In the genomic region with DNA sequence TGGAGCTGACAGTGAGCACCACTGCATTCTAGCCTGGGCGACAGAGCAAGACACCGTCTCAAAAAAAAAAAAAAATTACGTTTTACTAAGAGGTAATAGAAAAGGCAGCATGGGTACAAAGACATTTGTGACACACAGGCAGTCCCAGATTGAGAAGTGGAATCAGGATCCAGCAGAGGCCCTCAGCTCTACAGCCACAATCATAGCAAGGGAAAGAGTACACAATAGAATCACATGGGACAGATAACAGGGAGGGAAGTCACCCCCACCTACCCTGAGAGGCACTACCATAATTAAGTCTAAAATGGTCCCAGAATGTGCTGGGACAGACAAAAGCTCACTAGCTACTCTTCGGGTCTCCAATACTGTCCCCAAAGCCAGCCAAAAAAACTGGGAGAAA, we compare ENCODE assay signal across 9 cellular contexts.
"Had no signal": no experiment of that assay in that cellular context is flagged by ENCODE, and none has a peak within 500 bp of the region (broad histone marks: within the 10 kb centered on the region; RNA-seq: fewer than 3 reads in every experiment).

No MANE protein-coding gene starts in this region.

- DNase-seq: GM23248, GOT3, H7, HFFc6 had no signal

- H3K27ac Mint-ChIP-seq: HFFc6, IgD-negative memory B cell had no signal

- H3K4me3 Mint-ChIP-seq: HFFc6 had no signal

- H3K27me3 Mint-ChIP-seq: IgD-negative memory B cell had no signal

- FAIRE-seq: HepG2 had no signal

- H3K4me3 ChIP-seq: GM23248, HAP-1 had no signal

- H3K27ac ChIP-seq: GM23248, HL-60 had no signal

- H2AFZ ChIP-seq: GM23248 had no signal

- H3K9me3 ChIP-seq: HAP-1 had no signal

- H3K9me3 Mint-ChIP-seq: HFFc6, IgD-negative memory B cell had no signal

- H3K9ac ChIP-seq: GM23248 had no signal

- ATAC-seq: HCT116, HepG2 had no signal
